ENCODE assay signal across 11 cellular contexts in the genomic region with DNA sequence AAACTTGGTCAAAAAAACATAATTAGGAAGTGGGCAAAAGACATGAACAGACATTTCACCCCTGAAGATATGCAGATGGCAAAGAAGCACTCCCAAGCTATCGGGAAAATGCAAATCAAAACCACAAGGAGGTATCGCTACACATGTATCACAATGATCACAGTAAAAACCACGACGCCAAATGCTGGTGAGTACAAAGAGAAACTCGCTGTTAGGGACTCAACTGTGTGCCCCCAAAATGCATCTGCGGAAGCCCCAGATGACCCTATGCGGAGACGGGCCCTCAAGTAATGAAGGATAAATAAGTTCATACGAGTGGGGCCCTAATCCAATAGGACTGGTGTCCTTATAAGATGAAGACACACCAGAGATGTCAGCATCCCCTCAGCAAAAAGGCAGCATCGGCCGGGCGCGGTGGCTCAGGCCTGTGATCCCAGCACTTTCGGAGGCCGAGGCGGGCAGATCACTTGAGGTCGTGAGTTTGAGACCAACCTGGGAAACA. TPM values are rescaled to one million over a fixed set of nuclear protein-coding genes. Genes with fewer than 3 reads are reported as not detected.
DNase-seq lines count a peak whose midpoint lies in the region; ATAC-seq and TF ChIP-seq lines count a peak whose summit lies in the region.
"Had no signal": no experiment of that assay in that cellular context is flagged by ENCODE, and none has a peak within 500 bp of the region (broad histone marks: within the 10 kb centered on the region; RNA-seq: fewer than 3 reads in every experiment).

No MANE protein-coding gene starts in this region.

- DNase-seq in activated T-cell treated with anti-CD3 and anti-CD28 coated beads, Interleukin-2, amount 50 U/mL, for 4 hours = no peak
- DNase-seq in activated T-cell treated with anti-CD3 and anti-CD28 coated beads for 4 hours = no peak
- peak; percentile 43 to 77 for DNase-seq in suprapubic skin (ENCODE audit: low spot score in 2 of 2)
- DNase-seq in cortex of kidney (lab: John Stamatoyannopoulos, UW) = no peak
- DNase-seq in NCI-H1694 treated with DMSO at 0.1 percent for 48 hours (lab: John Stamatoyannopoulos, UW) = no peak
- DNase-seq: NCI-H2227 treated with DMSO at 0.1 percent for 48 hours had no signal

- peaks cover 4% of the 10 kb centered on the region for H3K9me3 Mint-ChIP-seq in activated T-cell treated with anti-CD3 and anti-CD28 coated beads, Interleukin-2, amount 50 U/mL, for 4 hours
- peaks cover 4% of the 10 kb centered on the region for H3K9me3 Mint-ChIP-seq in activated T-helper 17 cell treated with anti-CD3 and anti-CD28 coated beads, Interleukin-2, amount 50 U/mL, for 72 hours

- H3K9me3 ChIP-seq in suprapubic skin = no peaks in the 10 kb centered on the region

- no peaks in the 10 kb centered on the region for H3K36me3 ChIP-seq in suprapubic skin

- TF ChIP-seq CTCF in suprapubic skin (IDR thresholded peaks at IDR 0.05) = no peak

- H3K27me3 ChIP-seq in suprapubic skin = no peaks in the 10 kb centered on the region

- H3K4me1 Mint-ChIP-seq in activated T-cell treated with anti-CD3 and anti-CD28 coated beads, Interleukin-2, amount 50 U/mL, for 4 hours (ENCODE audit: low read depth) = peaks cover 72% of the 10 kb centered on the region
- peaks cover 52% of the 10 kb centered on the region for H3K4me1 Mint-ChIP-seq in activated T-helper 17 cell treated with anti-CD3 and anti-CD28 coated beads, Interleukin-2, amount 50 U/mL, for 72 hours

- H3K27me3 Mint-ChIP-seq in activated T-cell treated with anti-CD3 and anti-CD28 coated beads, Interleukin-2, amount 50 U/mL, for 4 hours (ENCODE audit: low read depth) = no peaks in the 10 kb centered on the region
- H3K27me3 Mint-ChIP-seq in activated T-helper 17 cell treated with anti-CD3 and anti-CD28 coated beads, Interleukin-2, amount 50 U/mL, for 72 hours = no peaks in the 10 kb centered on the region

- TF ChIP-seq EP300 in suprapubic skin (IDR thresholded peaks at IDR 0.05) = no peak

- no peak overlapping the region for H3K4me3 ChIP-seq in suprapubic skin

- H3K27ac ChIP-seq in suprapubic skin = no peak overlapping the region

- no peak overlapping the region for H3K4me3 Mint-ChIP-seq in activated T-cell treated with anti-CD3 and anti-CD28 coated beads, Interleukin-2, amount 50 U/mL, for 4 hours
- peak overlapping the region; percentile 74 for H3K4me3 Mint-ChIP-seq in activated T-helper 17 cell treated with anti-CD3 and anti-CD28 coated beads, Interleukin-2, amount 50 U/mL, for 72 hours
- H3K4me3 Mint-ChIP-seq: brain, nephron had no signal

- H3K4me1 ChIP-seq in suprapubic skin = peaks cover 24% of the 10 kb centered on the region

- no peak for TF ChIP-seq POLR2A in suprapubic skin (IDR thresholded peaks at IDR 0.05)

- H3K36me3 Mint-ChIP-seq in activated T-cell treated with anti-CD3 and anti-CD28 coated beads, Interleukin-2, amount 50 U/mL, for 4 hours (ENCODE audit: insufficient read depth) = peaks cover 28% of the 10 kb centered on the region
- peaks cover 29% of the 10 kb centered on the region for H3K36me3 Mint-ChIP-seq in activated T-helper 17 cell treated with anti-CD3 and anti-CD28 coated beads, Interleukin-2, amount 50 U/mL, for 72 hours (ENCODE audit: low read depth)

- WGBS in suprapubic skin = 85% methylated on average over 17 of the region's 17 CpGs

- ATAC-seq in activated T-cell treated with anti-CD3 and anti-CD28 coated beads, Interleukin-2, amount 50 U/mL, for 4 hours = peak; percentile 63
- peak; percentile 71 for ATAC-seq in HG02870 (IDR thresholded peaks at IDR 0.05; ENCODE audit: unreplicated experiment)
- peak; percentile 83 for ATAC-seq in activated T-helper 17 cell treated with anti-CD3 and anti-CD28 coated beads, Interleukin-2, amount 50 U/mL, for 72 hours (replicated peaks)
- ATAC-seq in HG03432 (IDR thresholded peaks at IDR 0.05; ENCODE audit: unreplicated experiment) = no peak

- peak overlapping the region; percentile 91 for H3K27ac Mint-ChIP-seq in activated T-helper 17 cell treated with anti-CD3 and anti-CD28 coated beads, Interleukin-2, amount 50 U/mL, for 72 hours
- H3K27ac Mint-ChIP-seq: nephron had no signal

RNA-seq across cellular contexts. Expression of gene GAK, which starts 10.2 kb away (rescaled TPM):
- 100 to 1,000 TPM; 140 to 161 (median 148) TPM for total RNA-seq in activated T-cell treated with anti-CD3 and anti-CD28 coated beads, Interleukin-2, amount 50 U/mL, for 4 hours
- 100 to 1,000 TPM; 108 to 129 TPM for total RNA-seq in activated T-helper 17 cell treated with anti-CD3 and anti-CD28 coated beads, Interleukin-2, amount 50 U/mL, for 72 hours
- total RNA-seq in suprapubic skin = 100 to 1,000 TPM; 108 to 166 (median 132) TPM

RNA-seq across cellular contexts. Expression of gene TMEM175, which starts 10.4 kb away (rescaled TPM):
- total RNA-seq in activated T-cell treated with anti-CD3 and anti-CD28 coated beads, Interleukin-2, amount 50 U/mL, for 4 hours = 10 to 100 TPM; 12.5 to 15.6 (median 14.7) TPM
- total RNA-seq in activated T-helper 17 cell treated with anti-CD3 and anti-CD28 coated beads, Interleukin-2, amount 50 U/mL, for 72 hours = 1 to 10 TPM; 6.5 to 10.0 TPM
- 10 to 100 TPM; 41.1 to 98.3 (median 65.3) TPM for total RNA-seq in suprapubic skin

RNA-seq across cellular contexts. Expression of gene DGKQ, which starts 51.5 kb away (rescaled TPM):
- total RNA-seq in activated T-cell treated with anti-CD3 and anti-CD28 coated beads, Interleukin-2, amount 50 U/mL, for 4 hours = 10 to 100 TPM; 11.2 to 21.5 (median 14.8) TPM
- 1 to 10 TPM; 4.8 to 9.0 TPM for total RNA-seq in activated T-helper 17 cell treated with anti-CD3 and anti-CD28 coated beads, Interleukin-2, amount 50 U/mL, for 72 hours
- 10 to 100 TPM; 19.5 to 27.6 (median 23.8) TPM for total RNA-seq in suprapubic skin

Comparison
In these comparisons a context has a peak if more than half of its experiments do, and no peak if none do; other contexts are left out.
1. DNase-seq: peak in suprapubic skin (2 of 2); none in activated T-cell treated with anti-CD3 and anti-CD28 coated beads, Interleukin-2, amount 50 U/mL, for 4 hours (single experiment), activated T-cell treated with anti-CD3 and anti-CD28 coated beads for 4 hours (single experiment), cortex of kidney (single experiment) and NCI-H1694 treated with DMSO at 0.1 percent for 48 hours (single experiment).